In the genomic region with DNA sequence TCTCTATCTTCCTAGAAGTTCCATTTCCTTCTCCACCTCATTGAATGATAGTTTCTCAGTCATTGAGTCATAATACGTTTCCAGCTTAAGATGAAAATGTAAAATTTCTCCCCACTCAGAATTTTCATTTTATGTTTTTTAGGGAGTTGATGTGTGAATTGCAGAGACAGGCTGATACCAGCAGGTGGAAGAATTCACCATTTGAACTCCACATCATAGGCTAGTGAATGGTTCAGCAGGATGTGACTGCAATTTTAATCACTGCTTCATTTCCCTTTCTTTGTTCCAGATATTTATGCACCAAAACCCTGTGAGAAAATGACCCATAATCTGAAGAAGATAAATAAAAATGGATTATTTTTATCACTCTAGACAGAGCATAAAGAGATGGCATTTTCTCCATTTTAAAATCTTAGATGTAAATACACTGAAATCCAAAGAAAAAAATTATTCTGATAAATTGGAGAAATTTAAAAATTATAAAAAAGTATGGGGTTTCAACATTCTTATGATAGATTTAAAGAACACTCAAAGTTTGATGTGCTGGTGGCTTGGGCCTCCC, we compare ENCODE assay signal across 8 cellular contexts. TPM values are rescaled to one million over a fixed set of nuclear protein-coding genes. Genes with fewer than 3 reads are reported as not detected.
A peak's percentile ranks its signal among the peaks of the same experiment; 100 is the strongest.
DNase-seq lines count a peak whose midpoint lies in the region; ATAC-seq and TF ChIP-seq lines count a peak whose summit lies in the region.

No MANE protein-coding gene starts in this region.

- H3K9me3 ChIP-seq in IMR-90 (ENCODE audit: control insufficient read depth, insufficient read depth, low read length), result no peaks in the 10 kb centered on the region
- no peaks in the 10 kb centered on the region for H3K9me3 ChIP-seq in SK-N-SH
- no peaks in the 10 kb centered on the region for H3K9me3 ChIP-seq in parathyroid adenoma (ENCODE audit: control insufficient read depth, low read length)

- no peak for TF ChIP-seq EP300 in SK-N-SH (IDR thresholded peaks at IDR 0.05; ENCODE audit: borderline replicate concordance in 1 of 2, low read depth in 1 of 2, low read length in 1 of 2)

- peak overlapping the region; percentile 87 for H2AFZ ChIP-seq in IMR-90 (replicated peaks; ENCODE audit: low read length, poor library complexity)
- peak overlapping the region; percentile 52; the same call in 1 of the 2 replicates for H2AFZ ChIP-seq in SK-N-SH (ENCODE audit: low read depth)
- no peak overlapping the region for H2AFZ ChIP-seq in parathyroid adenoma

- peak overlapping the region; percentile 72 for H2AK5ac ChIP-seq in IMR-90 (ENCODE audit: low read depth, low read length)

- peak overlapping the region; percentile 84 for H2BK120ac ChIP-seq in IMR-90 (ENCODE audit: low read depth, low read length)

- H3K14ac ChIP-seq in IMR-90 (replicated peaks; ENCODE audit: low read depth, low read length), result peak overlapping the region; percentile 62

- H3K79me1 ChIP-seq in IMR-90 (ENCODE audit: low read depth in 1 of 2, low read length in 2 of 2), result no peaks in the 10 kb centered on the region

- H3F3A ChIP-seq in SK-N-SH (replicated peaks; ENCODE audit: insufficient read depth), result peaks cover 30% of the 10 kb centered on the region

- no peaks in the 10 kb centered on the region for H3K36me3 ChIP-seq in IMR-90 (ENCODE audit: control insufficient read depth, insufficient read depth, low read length)
- H3K36me3 ChIP-seq in SK-N-SH (replicated peaks in 1 of 2; ENCODE audit: control insufficient read depth in 1 of 2, insufficient read depth in 2 of 2, low read length in 1 of 2), result no peaks in the 10 kb centered on the region
- H3K36me3 ChIP-seq in parathyroid adenoma (ENCODE audit: control insufficient read depth, insufficient read depth, low read length), result no peaks in the 10 kb centered on the region

- peak overlapping the region; percentile 87 for H2BK20ac ChIP-seq in IMR-90 (ENCODE audit: low read depth, low read length)

- CTCF ChIA-PET in IMR-90 (lab: Yijun Ruan, JAX) (interaction anchor here (0.6 to 1.9 kb wide), 9 partner anchors 8 to 655 kb away, joined by 3 to 6 read pairs (median 3); a partner anchor contains a TSS), SK-N-SH (lab: Yijun Ruan, JAX) (interaction anchor here (0.6 to 3.5 kb wide), 33 partner anchors 8 to 1586 kb away, joined by 3 to 23 read pairs (median 4); a partner anchor contains a TSS)

- peak overlapping the region; percentile 59; the same call in 1 of the 2 replicates for H3K23ac ChIP-seq in IMR-90 (ENCODE audit: low read depth, low read length)

- H3K18ac ChIP-seq in IMR-90 (ENCODE audit: low read depth, low read length), result peak overlapping the region; percentile 81

- H3K27me3 ChIP-seq in IMR-90 (ENCODE audit: control insufficient read depth, insufficient read depth, low read length) (no peaks in the 10 kb centered on the region), SK-N-SH (ENCODE audit: insufficient read depth) (no peaks in the 10 kb centered on the region), parathyroid adenoma (ENCODE audit: control insufficient read depth, insufficient read depth, low read length) (no peaks in the 10 kb centered on the region)

- POLR2A ChIA-PET in IMR-90 (lab: Charles Lee; ENCODE audit: unreplicated experiment) (interaction anchor here (0.6 kb wide), 1 partner anchor 141 kb away, joined by 3 read pairs; no protein-coding TSS in a partner anchor), SK-N-SH (lab: Yijun Ruan, JAX) (interaction anchor here (0.8 to 1.0 kb wide), 2 partner anchors 65 to 140 kb away, joined by 3 to 4 read pairs; a partner anchor contains a TSS)

- TF ChIP-seq CTCF in IMR-90 (conservative IDR thresholded peaks at IDR 0.05; ENCODE audit: low read depth, low read length), result peak; percentile 78
- TF ChIP-seq CTCF in SK-N-SH (IDR thresholded peaks at IDR 0.05), result peak; percentile 82
- TF ChIP-seq CTCF in fibroblast of villous mesenchyme (IDR thresholded peaks at IDR 0.05; ENCODE audit: insufficient read depth, low read depth, low read length), result peak; percentile 72
- TF ChIP-seq CTCF in parathyroid adenoma (IDR thresholded peaks at IDR 0.05), result peak; percentile 48

- H2BK15ac ChIP-seq in IMR-90 (ENCODE audit: low read depth, low read length), result peak overlapping the region; percentile 62; the same call in 1 of the 3 replicates

- in situ Hi-C loops in IMR-90 (cut with MboI; ENCODE audit: low sequenced_read_pairs), result no loop called here

- H2AK9ac ChIP-seq in IMR-90 (replicated peaks; ENCODE audit: low read depth, low read length, poor library complexity), result peak overlapping the region; percentile 6

- H4K5ac ChIP-seq in IMR-90 (ENCODE audit: low read depth, low read length), result peak overlapping the region; percentile 69

- H3K79me2 ChIP-seq in SK-N-SH (ENCODE audit: insufficient read depth), result no peaks in the 10 kb centered on the region
- H3K79me2 ChIP-seq in parathyroid adenoma, result no peaks in the 10 kb centered on the region

- H3K4me1 ChIP-seq in IMR-90 (ENCODE audit: control insufficient read depth, insufficient read depth, low read length), result peaks cover 4% of the 10 kb centered on the region
- H3K4me1 ChIP-seq in SK-N-SH (ENCODE audit: control insufficient read depth in 1 of 2, insufficient read depth in 2 of 2, low read depth in 1 of 2, low read length in 1 of 2), result peaks cover 7 to 21% of the 10 kb centered on the region in 2 experiments
- peaks cover 4% of the 10 kb centered on the region for H3K4me1 ChIP-seq in parathyroid adenoma

- intact Hi-C loops in IMR-90 (cut with micrococcal nuclease), result loop anchor here (1.0 to 5.0 kb wide), 3 partner anchors 34 to 265 kb away; a partner anchor contains a TSS

- H4K91ac ChIP-seq in IMR-90 (ENCODE audit: insufficient read depth, low read depth, low read length), result peak overlapping the region; percentile 75

- no peak for TF ChIP-seq POLR2A in IMR-90 (IDR thresholded peaks at IDR 0.05; ENCODE audit: low read depth, low read length)

- H3K27ac ChIP-seq in IMR-90 (ENCODE audit: insufficient read depth, low read length) (peak overlapping the region; percentile 81), SK-N-SH (ENCODE audit: low read depth in 2 of 2, low read length in 1 of 2) (peak overlapping the region; percentile 78 to 99; a peak in 3 of 4 replicates), parathyroid adenoma (peak overlapping the region; percentile 26)

- H3K4me3 ChIP-seq in IMR-90 (ENCODE audit: insufficient read depth, low read depth, low read length) (no peak overlapping the region), SK-N-SH (ENCODE audit: low read depth in 2 of 2, low read length in 1 of 2) (peak overlapping the region in 1 of 2 experiments; percentile 21; a peak in 1 of 4 replicates), fibroblast of villous mesenchyme (ENCODE audit: low read depth, low read length) (no peak overlapping the region), parathyroid adenoma (ENCODE audit: low read depth, low read length) (no peak overlapping the region)

- peak; percentile 66 for DNase-seq in EL
- DNase-seq in IMR-90, result peak; percentile 79
- DNase-seq in SK-N-SH, result peak; percentile 72
- peak; percentile 69 for DNase-seq in fibroblast of villous mesenchyme (ENCODE audit: low read depth)
- no peak for DNase-seq in activated gamma-delta T cell (lab: John Stamatoyannopoulos, UW)
- no peak for DNase-seq in stimulated activated CD4-positive, alpha-beta T cell treated with anti-CD3 and anti-CD28 coated beads, Interleukin-15, amount 100 ng/mL, for 24 hours
- DNase-seq in mesenteric fat pad (ENCODE audit: low spot score), result no peak

- ATAC-seq in IMR-90 (ENCODE audit: low read depth), result peak; percentile 63

- H3K9me1 ChIP-seq in IMR-90 (ENCODE audit: insufficient read depth, low read length), result peaks cover 4% of the 10 kb centered on the region; the same call in 1 of the 2 replicates

- no TSS peak for BruUV-seq in IMR-90 (replicated peaks; lab: Mats Ljungman, UMichigan)

- H2BK5ac ChIP-seq in IMR-90 (ENCODE audit: low read depth, low read length, poor library complexity, severe bottlenecking), result peak overlapping the region; percentile 86

- no peaks in the 10 kb centered on the region; the same call in 1 of the 2 replicates for H4K20me1 ChIP-seq in IMR-90 (ENCODE audit: insufficient read depth, low read length)
- H4K20me1 ChIP-seq in SK-N-SH (ENCODE audit: insufficient read depth), result no peaks in the 10 kb centered on the region

- H3K4ac ChIP-seq in IMR-90 (ENCODE audit: low read depth, low read length), result peak overlapping the region; percentile 75

- no CpG with 5 or more reads among the region's 1 CpG for WGBS in IMR-90 (ENCODE audit: extremely low coverage in 2 of 2, insufficient read length in 1 of 2), 2 experiments
- WGBS in SK-N-SH (ENCODE audit: low lambda C conversion rate), result 0% methylated on average over 1 of the region's 1 CpG

- H3K9ac ChIP-seq in IMR-90 (ENCODE audit: low read depth, low read length) (0 out of 2 replicates have a peak overlapping the region, but pooled peaks have one; percentile 47), SK-N-SH (peak overlapping the region; percentile 80), parathyroid adenoma (no peak overlapping the region)

- TF ChIP-seq RAD21 in IMR-90 (IDR thresholded peaks at IDR 0.05; ENCODE audit: low read length) (peak; percentile 65), SK-N-SH (IDR thresholded peaks at IDR 0.05; ENCODE audit: low read length) (peak; percentile 85)

- no peak overlapping the region; the same call in 1 of the 2 replicates for H3K56ac ChIP-seq in IMR-90 (ENCODE audit: extremely low read depth, insufficient read depth, low read length)

- no peaks in the 10 kb centered on the region for H3K9me2 ChIP-seq in SK-N-SH

- dilution Hi-C loops in IMR-90 (cut with HindIII; ENCODE audit: low sequenced_read_pairs, unreplicated experiment), result no loop called here

- no peak overlapping the region for H3K4me2 ChIP-seq in IMR-90 (ENCODE audit: low read depth, low read length)
- peak overlapping the region; percentile 81 for H3K4me2 ChIP-seq in SK-N-SH
- no peak overlapping the region for H3K4me2 ChIP-seq in parathyroid adenoma (ENCODE audit: low read length)

- peak overlapping the region; percentile 21 to 82; a peak in 3 of 4 replicates for H4K8ac ChIP-seq in IMR-90 (ENCODE audit: low read depth in 2 of 2, low read length in 2 of 2)

TF ChIP-seq in IMR-90, 13 proteins besides CTCF, POLR2A, EP300 and RAD21 (continues in another document):
- TF ChIP-seq MAFK (IDR thresholded peaks at IDR 0.05; ENCODE audit: low read depth, low read length), result no peak
- peak; percentile 65 for TF ChIP-seq SMC3 (IDR thresholded peaks at IDR 0.05; ENCODE audit: low read depth, low read length)

TF ChIP-seq in SK-N-SH, 30 proteins besides CTCF, POLR2A, EP300 and RAD21 (continues in another document):
- TF ChIP-seq YY1 (IDR thresholded peaks at IDR 0.05; ENCODE audit: low read depth) (peak; percentile 24; the same call in 1 of the 2 replicates), FOSL2 (IDR thresholded peaks at IDR 0.05; ENCODE audit: borderline replicate concordance, low read depth) (no peak), SMC3 (IDR thresholded peaks at IDR 0.05; ENCODE audit: low read depth, low read length) (peak; percentile 91)

RNA-seq across cellular contexts. Expression of a gene that starts 10.6 kb away (rescaled TPM):
- total RNA-seq in IMR-90 (2012; rRNA removed), result 70.4 and 73.0 TPM in 2 replicates
- polyA plus RNA-seq in IMR-90 (2012; rRNA removed), result 49.4 and 52.3 TPM in 2 replicates
- 24.5 and 25.8 TPM in 2 replicates for polyA plus RNA-seq in IMR-90 (2012; cell fraction: cytosol; rRNA removed)
- 23.2 and 58.6 TPM in 2 replicates for polyA plus RNA-seq in IMR-90 (2012; cell fraction: nucleus; rRNA removed; ENCODE audit: low replicate concordance)
- polyA plus RNA-seq in SK-N-SH (2012; rRNA removed), result 60.2 and 66.4 TPM in 2 replicates
- 62.8 and 70.4 TPM in 2 replicates for polyA plus RNA-seq in SK-N-SH (2012; cell fraction: cytosol; rRNA removed)
- polyA plus RNA-seq in SK-N-SH (2012; cell fraction: nucleus; rRNA removed), result 48.1 and 72.3 TPM in 2 replicates
- 47.7 and 82.5 TPM in 2 replicates for total RNA-seq in fibroblast of villous mesenchyme
- total RNA-seq in mesenteric fat pad, result 174 TPM

Comparison
In these comparisons a context has a peak if more than half of its experiments do, and no peak if none do; other contexts are left out.
1. DNase-seq: peak in EL (single experiment), IMR-90 (single experiment), SK-N-SH (single experiment) and fibroblast of villous mesenchyme (single experiment); none in activated gamma-delta T cell (single experiment), stimulated activated CD4-positive, alpha-beta T cell treated with anti-CD3 and anti-CD28 coated beads, Interleukin-15, amount 100 ng/mL, for 24 hours (single experiment) and mesenteric fat pad (single experiment).
2. H3K27ac ChIP-seq: peak in every context shown above with its lines; median percentile 88 in SK-N-SH; 81 in IMR-90; 26 in parathyroid adenoma.
3. Peak in every context shown above with its lines, with median percentiles within 50 percentile points of each other: CTCF ChIP-seq.